Comparison of ENCODE assay signal across 15 cellular contexts in genomic region chr2:177237932-177238331, GRCh38. TPM values are rescaled to one million over a fixed set of nuclear protein-coding genes. Genes with fewer than 3 reads are reported as not detected.
DNase-seq lines count a peak whose midpoint lies in the region; ATAC-seq and TF ChIP-seq lines count a peak whose summit lies in the region.
"Had no signal": no experiment of that assay in that cellular context is flagged by ENCODE, and none has a peak within 500 bp of the region (broad histone marks: within the 10 kb centered on the region; RNA-seq: fewer than 3 reads in every experiment).

No MANE protein-coding gene starts in this region.

- in situ Hi-C loops in GM13977 (cut with MboI; ENCODE audit: low pct_unique_long_range_greater_than_20kb, low sequenced_read_pairs, unreplicated experiment) = no loop called here

- H3K9me3 Mint-ChIP-seq in activated naive CD4-positive, alpha-beta T cell treated with anti-CD3 and anti-CD28 coated beads, Interleukin-2, amount 50 U/mL, for 24 hours = no peaks in the 10 kb centered on the region
- H3K9me3 Mint-ChIP-seq in activated naive CD8-positive, alpha-beta T cell (ENCODE audit: low read depth) = no peaks in the 10 kb centered on the region
- H3K9me3 Mint-ChIP-seq in type B pancreatic cell = no peaks in the 10 kb centered on the region

- no peaks in the 10 kb centered on the region for H3K27me3 Mint-ChIP-seq in activated naive CD4-positive, alpha-beta T cell treated with anti-CD3 and anti-CD28 coated beads, Interleukin-2, amount 50 U/mL, for 24 hours
- H3K27me3 Mint-ChIP-seq in activated naive CD8-positive, alpha-beta T cell = no peaks in the 10 kb centered on the region
- no peaks in the 10 kb centered on the region for H3K27me3 Mint-ChIP-seq in type B pancreatic cell

- no peak overlapping the region for H3K4me3 ChIP-seq in mucosa of descending colon
- H3K4me3 ChIP-seq: prostate gland, spleen had no signal

- intact Hi-C loops in mucosa of descending colon (cut with DNase I, micrococcal nuclease) = no loop called here

- peaks cover 77% of the 10 kb centered on the region for H3K4me1 Mint-ChIP-seq in activated naive CD4-positive, alpha-beta T cell treated with anti-CD3 and anti-CD28 coated beads, Interleukin-2, amount 50 U/mL, for 24 hours
- peaks cover 73% of the 10 kb centered on the region for H3K4me1 Mint-ChIP-seq in activated naive CD8-positive, alpha-beta T cell (ENCODE audit: low read depth)
- H3K4me1 Mint-ChIP-seq in type B pancreatic cell (ENCODE audit: unreplicated experiment) = peaks cover 48% of the 10 kb centered on the region

- H3K4me1 ChIP-seq in mucosa of descending colon (ENCODE audit: low read depth) = peaks cover 46% of the 10 kb centered on the region

- H3K9me3 ChIP-seq in mucosa of descending colon = no peaks in the 10 kb centered on the region
- H3K9me3 ChIP-seq: Caco-2, prostate gland, spleen had no signal

- peak overlapping the region; percentile 24 for H3K27ac Mint-ChIP-seq in activated naive CD4-positive, alpha-beta T cell treated with anti-CD3 and anti-CD28 coated beads, Interleukin-2, amount 50 U/mL, for 24 hours
- H3K27ac Mint-ChIP-seq in activated naive CD8-positive, alpha-beta T cell = peak overlapping the region; percentile 75
- H3K27ac Mint-ChIP-seq in type B pancreatic cell = peak overlapping the region; percentile 40

- ATAC-seq in mucosa of descending colon (peak; percentile 15), GM19467 (IDR thresholded peaks at IDR 0.05; ENCODE audit: unreplicated experiment) (no peak), HG03196 (IDR thresholded peaks at IDR 0.05; ENCODE audit: unreplicated experiment) (no peak)
- ATAC-seq: left ventricle myocardium superior had no signal

- peaks cover 7% of the 10 kb centered on the region for H3K36me3 Mint-ChIP-seq in activated naive CD4-positive, alpha-beta T cell treated with anti-CD3 and anti-CD28 coated beads, Interleukin-2, amount 50 U/mL, for 24 hours
- peaks cover 14% of the 10 kb centered on the region for H3K36me3 Mint-ChIP-seq in activated naive CD8-positive, alpha-beta T cell
- H3K36me3 Mint-ChIP-seq in type B pancreatic cell = peaks cover 18% of the 10 kb centered on the region

- H3K36me3 ChIP-seq in mucosa of descending colon (ENCODE audit: low read depth) = no peaks in the 10 kb centered on the region
- H3K36me3 ChIP-seq: prostate gland had no signal

- DNase-seq in activated naive CD4-positive, alpha-beta T cell treated with anti-CD3 and anti-CD28 coated beads, Interleukin-2, amount 50 U/mL, for 16 hours = no peak
- DNase-seq in mucosa of descending colon = no peak
- DNase-seq in type B pancreatic cell (ENCODE audit: extremely low spot score, unreplicated experiment) = no peak
- no peak for DNase-seq in GM13977 (ENCODE audit: low spot score)
- DNase-seq: activated CD8-positive, alpha-beta memory T cell treated with anti-CD3 and anti-CD28 coated beads for 24 hours; Caco-2; foreskin melanocyte; left ventricle myocardium superior; NCI-H1694; spleen had no signal

- no peak overlapping the region for H3K4me3 Mint-ChIP-seq in activated naive CD4-positive, alpha-beta T cell treated with anti-CD3 and anti-CD28 coated beads, Interleukin-2, amount 50 U/mL, for 24 hours
- no peak overlapping the region for H3K4me3 Mint-ChIP-seq in activated naive CD8-positive, alpha-beta T cell
- H3K4me3 Mint-ChIP-seq in type B pancreatic cell = no peak overlapping the region

- TF ChIP-seq CTCF in mucosa of descending colon (IDR thresholded peaks at IDR 0.05) = no peak
- TF ChIP-seq CTCF in type B pancreatic cell (conservative IDR thresholded peaks at IDR 0.05) = no peak
- no peak for TF ChIP-seq CTCF in GM13977 (IDR thresholded peaks at IDR 0.05; ENCODE audit: extremely low read depth, insufficient read depth, missing control alignments)

RNA-seq across cellular contexts. Expression of gene HNRNPA3, which starts 25.3 kb away (rescaled TPM):
- 100 to 1,000 TPM; 133 to 169 (median 151) TPM for total RNA-seq in mucosa of descending colon
- total RNA-seq in type B pancreatic cell (ENCODE audit: low replicate concordance) = 203 and 304 TPM in 2 replicates

RNA-seq across cellular contexts. Expression of gene NFE2L2, which starts 26.6 kb away (rescaled TPM):
- total RNA-seq in mucosa of descending colon (100 to 1,000 TPM in 1 of 3 donors, 10 to 100 TPM in 2; 84.3 to 105 (median 99.1) TPM), type B pancreatic cell (ENCODE audit: low replicate concordance) (74.7 and 95.0 TPM in 2 replicates)

Comparison
In these comparisons a context has a peak if more than half of its experiments do, and no peak if none do; other contexts are left out.
1. H3K27ac Mint-ChIP-seq: peak in every context shown above with its lines; median percentile 75 in activated naive CD8-positive, alpha-beta T cell; 40 in type B pancreatic cell; 24 in activated naive CD4-positive, alpha-beta T cell treated with anti-CD3 and anti-CD28 coated beads, Interleukin-2, amount 50 U/mL, for 24 hours.